Comparison of ENCODE assay signal across 25 cellular contexts in genomic region chr4:46196086-46196485, GRCh38.
"Had no signal": no experiment of that assay in that cellular context is flagged by ENCODE, and none has a peak within 500 bp of the region (broad histone marks: within the 10 kb centered on the region; RNA-seq: fewer than 3 reads in every experiment).

No MANE protein-coding gene starts in this region.

- H3K9me3 ChIP-seq: ascending aorta, colonic mucosa, suprapubic skin had no signal

- FAIRE-seq: endometrium, kidney had no signal

- H3K27me3 ChIP-seq: ascending aorta, colonic mucosa, suprapubic skin had no signal

- DNase-seq: activated CD4-positive, alpha-beta T cell treated with anti-CD3 and anti-CD28 coated beads for 1 hour; activated CD8-positive, alpha-beta memory T cell treated with anti-CD3 and anti-CD28 coated beads for 24 hours; activated CD8-positive, alpha-beta memory T cell treated with anti-CD3 and anti-CD28 coated beads, Interleukin-2, amount 50 U/mL, for 48 hours; activated effector memory CD4-positive, alpha-beta T cell treated with anti-CD3 and anti-CD28 coated beads, Interleukin-2, amount 50 U/mL, for 16 hours; activated naive CD4-positive, alpha-beta T cell treated with anti-CD3 and anti-CD28 coated beads, Interleukin-2, amount 50 U/mL, for 16 hours; activated T-cell treated with anti-CD3 and anti-CD28 coated beads, Interleukin-2, amount 50 U/mL, for 48 hours; colonic mucosa; erythroblast; foreskin melanocyte; glutamatergic neuron; hippocampal formation; kidney; right cardiac atrium; stimulated activated CD4-positive, alpha-beta T cell treated with anti-CD3 and anti-CD28 coated beads, Interleukin-15, amount 100 ng/mL, for 24 hours; stimulated activated CD4-positive, alpha-beta T cell treated with anti-CD3 and anti-CD28 coated beads, Interleukin-2, amount 100 ng/mL, for 48 hours; stimulated activated naive CD8-positive, alpha-beta T cell treated with anti-CD3 and anti-CD28 coated beads, Interleukin-15, amount 100 ng/mL, for 72 hours; T-helper 1 cell; T-helper 9 cell had no signal

- ATAC-seq: left lobe of liver; right cardiac atrium; stimulated activated naive CD8-positive, alpha-beta T cell treated with anti-CD3 and anti-CD28 coated beads, Interleukin-15, amount 100 ng/mL, for 72 hours had no signal

- H3K27ac ChIP-seq: ascending aorta, colonic mucosa, skin epidermis, suprapubic skin, VCaP had no signal

- H3K36me3 ChIP-seq: ascending aorta, colonic mucosa, suprapubic skin had no signal

- H3K4me1 ChIP-seq: ascending aorta, colonic mucosa, suprapubic skin had no signal

- H3K4me3 ChIP-seq: ascending aorta, colonic mucosa, lung, skin epidermis, suprapubic skin had no signal
